In genomic region chr11:126006068-126006467, GRCh38 we compare ENCODE assay signal across 26 cellular contexts. TPM values are rescaled to one million over a fixed set of nuclear protein-coding genes. Genes with fewer than 3 reads are reported as not detected.
A peak's percentile ranks its signal among the peaks of the same experiment; 100 is the strongest.
DNase-seq lines count a peak whose midpoint lies in the region; ATAC-seq, FAIRE-seq and TF ChIP-seq lines count a peak whose summit lies in the region.
"Had no signal": no experiment of that assay in that cellular context is flagged by ENCODE, and none has a peak within 500 bp of the region (broad histone marks: within the 10 kb centered on the region; RNA-seq: fewer than 3 reads in every experiment).

No MANE protein-coding gene starts in this region.

- no peak for TF ChIP-seq EP300 in K562 (IDR thresholded peaks at IDR 0.05; ENCODE audit: low read length)

- 0% methylated on average over 4 of the region's 4 CpGs for WGBS in K562 (ENCODE audit: insufficient coverage, low coverage, missing lambda C conversion rate)
- WGBS in smooth muscle cell (ENCODE audit: low lambda C conversion rate), result 95% methylated on average over 4 of the region's 4 CpGs

- H3K4me2 ChIP-seq in K562 (ENCODE audit: insufficient read depth, low read length), result no peak overlapping the region
- H3K4me2 ChIP-seq in smooth muscle cell, result no peak overlapping the region
- H3K4me2 ChIP-seq: BLaER1 had no signal

- H3K79me2 ChIP-seq in K562 (ENCODE audit: control insufficient read depth, insufficient read depth, low read length), result no peaks in the 10 kb centered on the region
- H3K79me2 ChIP-seq in smooth muscle cell (ENCODE audit: low read depth), result no peaks in the 10 kb centered on the region

- no peaks in the 10 kb centered on the region for H3K9me1 ChIP-seq in K562 (ENCODE audit: control insufficient read depth, insufficient read depth, low read length)

- peaks cover 10% of the 10 kb centered on the region for H3F3A ChIP-seq in smooth muscle cell (ENCODE audit: low read depth)

- H3K4me3 Mint-ChIP-seq in T-helper 2 cell treated with Interferon-gamma antibody and Interleukin-4, amounts not matched to agents 5 μg/mL and 100 μg/mL, for 36 hours, result no peak overlapping the region
- H3K4me3 Mint-ChIP-seq: B cell; CD4-positive, alpha-beta T cell; CD8-positive, alpha-beta memory T cell had no signal

- peaks cover 13% of the 10 kb centered on the region for H3K4me1 Mint-ChIP-seq in T-helper 2 cell treated with Interferon-gamma antibody and Interleukin-4, amounts not matched to agents 5 μg/mL and 100 μg/mL, for 36 hours (ENCODE audit: low read depth)
- H3K4me1 Mint-ChIP-seq: B cell; CD8-positive, alpha-beta memory T cell had no signal

- ATAC-seq in K562, result no peak
- no peak for ATAC-seq in stimulated activated naive CD8-positive, alpha-beta T cell treated with anti-CD3 and anti-CD28 coated beads, Interleukin-15, Interleukin-2, amounts not matched to agents 100 U/mL and 50 U/mL, for 24 hours

- no peaks in the 10 kb centered on the region for H3K9me3 ChIP-seq in K562 (replicated peaks; ENCODE audit: control insufficient read depth, insufficient read depth, low read depth, low read length)
- no peaks in the 10 kb centered on the region for H3K9me3 ChIP-seq in uterus
- H3K9me3 ChIP-seq in smooth muscle cell (replicated peaks; ENCODE audit: low read depth), result no peaks in the 10 kb centered on the region
- H3K9me3 ChIP-seq: BLaER1 had no signal

- H4K20me1 ChIP-seq in K562 (replicated peaks; ENCODE audit: control insufficient read depth, insufficient read depth, low read length) (no peaks in the 10 kb centered on the region), smooth muscle cell (ENCODE audit: low read depth) (no peaks in the 10 kb centered on the region)
- H4K20me1 ChIP-seq: BLaER1 had no signal

- H3K4me3 ChIP-seq in K562 (no peak overlapping the region), uterus (no peak overlapping the region), smooth muscle cell (no peak overlapping the region)
- H3K4me3 ChIP-seq: BLaER1, GM12878, GM23248 had no signal

- H3K36me3 ChIP-seq in K562 (ENCODE audit: control insufficient read depth, insufficient read depth, low read length), result no peaks in the 10 kb centered on the region
- H3K36me3 ChIP-seq in uterus, result no peaks in the 10 kb centered on the region
- H3K36me3 ChIP-seq in smooth muscle cell (ENCODE audit: low read depth), result no peaks in the 10 kb centered on the region

- POLR2A ChIA-PET in K562 (lab: Yijun Ruan, JAX), result no interaction called here

- no peak overlapping the region for H3K27ac Mint-ChIP-seq in T-helper 2 cell treated with Interferon-gamma antibody and Interleukin-4, amounts not matched to agents 5 μg/mL and 100 μg/mL, for 36 hours
- H3K27ac Mint-ChIP-seq: B cell; CD4-positive, alpha-beta T cell; CD8-positive, alpha-beta memory T cell had no signal

- H2AFZ ChIP-seq in K562 (ENCODE audit: low read depth, low read length) (no peak overlapping the region), smooth muscle cell (ENCODE audit: low read depth) (no peak overlapping the region)
- H2AFZ ChIP-seq: GM23248 had no signal

- H3K9me3 Mint-ChIP-seq in T-helper 2 cell treated with Interferon-gamma antibody and Interleukin-4, amounts not matched to agents 5 μg/mL and 100 μg/mL, for 36 hours, result no peaks in the 10 kb centered on the region
- H3K9me3 Mint-ChIP-seq: CD4-positive, alpha-beta T cell; CD8-positive, alpha-beta memory T cell had no signal

- no peak overlapping the region for H3K9ac ChIP-seq in K562 (ENCODE audit: insufficient read depth in 1 of 2, low read depth in 2 of 2, low read length in 2 of 2)
- no peak overlapping the region for H3K9ac ChIP-seq in smooth muscle cell (ENCODE audit: low read depth)
- H3K9ac ChIP-seq: BLaER1, GM23248 had no signal

- TF ChIP-seq POLR2A in K562 (conservative IDR thresholded peaks at IDR 0.05) (no peak), uterus (IDR thresholded peaks at IDR 0.05) (no peak)

- peaks cover 6 to 22% of the 10 kb centered on the region in 2 experiments for H3K27me3 ChIP-seq in K562 (ENCODE audit: control insufficient read depth in 2 of 2, insufficient read depth in 2 of 2, low read length in 2 of 2)
- no peaks in the 10 kb centered on the region for H3K27me3 ChIP-seq in uterus
- no peaks in the 10 kb centered on the region for H3K27me3 ChIP-seq in smooth muscle cell (ENCODE audit: low read depth)
- H3K27me3 ChIP-seq: BLaER1 had no signal

- H3K36me3 Mint-ChIP-seq in T-helper 2 cell treated with Interferon-gamma antibody and Interleukin-4, amounts not matched to agents 5 μg/mL and 100 μg/mL, for 36 hours (ENCODE audit: low read depth), result no peaks in the 10 kb centered on the region

- H3K27ac ChIP-seq in K562 (ENCODE audit: extremely low read depth, low read depth, low read length) (no peak overlapping the region), uterus (peak overlapping the region; percentile 57 to 66), smooth muscle cell (ENCODE audit: low read depth) (no peak overlapping the region)
- H3K27ac ChIP-seq: 22Rv1, BLaER1, C4-2B, GM23248 had no signal

- BruUV-seq in K562 (replicated peaks; lab: Mats Ljungman, UMichigan), result no TSS peak

- in situ Hi-C loops in K562 (cut with MboI), result no loop called here

- no peaks in the 10 kb centered on the region for H3K27me3 Mint-ChIP-seq in T-helper 2 cell treated with Interferon-gamma antibody and Interleukin-4, amounts not matched to agents 5 μg/mL and 100 μg/mL, for 36 hours (ENCODE audit: low read depth)
- H3K27me3 Mint-ChIP-seq: CD4-positive, alpha-beta T cell had no signal

- CTCF ChIA-PET in K562 (lab: Yijun Ruan, JAX; ENCODE audit: low intra/inter-chr PET ratio), result no interaction called here

- intact Hi-C loops in K562 (cut with micrococcal nuclease) (no loop called here), uterus (cut with DNase I; ENCODE audit: low total_unique reads) (no loop called here)

- TF ChIP-seq RAD21 in K562 (CRISPR knock-in tag; conservative IDR thresholded peaks at IDR 0.05 in 1 of 2, IDR thresholded peaks at IDR 0.05 in 1 of 2), result no peak

- DNase-seq in NOMO-1 (lab: John Stamatoyannopoulos, UW; ENCODE audit: unreplicated experiment in 2 of 2) (peak; percentile 20 to 48), NOMO-1 treated with dmso at 0.1 percent for 144 hours (lab: John Stamatoyannopoulos, UW; ENCODE audit: unreplicated experiment) (no peak), MV-4-11 (lab: John Stamatoyannopoulos, UW) (peak; percentile 70), K562 (ENCODE audit: extremely low read depth in 1 of 4, low spot score in 3 of 4) (no peak), uterus (no peak), smooth muscle cell (lab: John Stamatoyannopoulos, UW; ENCODE audit: unreplicated experiment) (no peak)
- no peak for DNase-seq in T-helper 2 cell treated with Interferon-gamma antibody and Interleukin-4, amounts not matched to agents 5 μg/mL and 100 μg/mL, for 36 hours (ENCODE audit: low spot score)
- no peak for DNase-seq in stimulated activated naive CD8-positive, alpha-beta T cell treated with anti-CD3 and anti-CD28 coated beads, Interleukin-15, Interleukin-2, amounts not matched to agents 100 U/mL and 50 U/mL, for 24 hours
- DNase-seq: CD4-positive, alpha-beta T cell; CD8-positive, alpha-beta memory T cell; DMS 273 treated with DMSO at 0.1 percent for 48 hours; DMS79; EL; GDM1; GM23248; H7; HCEC 1CT had no signal

- TF ChIP-seq CTCF in K562 (IDR thresholded peaks at IDR 0.05 in 2 of 3, conservative IDR thresholded peaks at IDR 0.05 in 1 of 3; ENCODE audit: insufficient read depth in 2 of 3, low read depth in 1 of 3, low read length in 3 of 3) (no peak), uterus (IDR thresholded peaks at IDR 0.05) (no peak), smooth muscle cell (IDR thresholded peaks at IDR 0.05; ENCODE audit: borderline replicate concordance, insufficient read depth, poor library complexity, severe bottlenecking) (no peak)

- FAIRE-seq in K562 (lab: Jason Lieb, UNC), result no peak
- FAIRE-seq: A204.1, D721Med, GM12878, GM19239, H1 had no signal

- H3K4me1 ChIP-seq in K562 (replicated peaks in 1 of 2; ENCODE audit: control insufficient read depth in 2 of 2, insufficient read depth in 2 of 2, low read length in 2 of 2) (no peaks in the 10 kb centered on the region), uterus (peaks cover 0 to 9% of the 10 kb centered on the region in 2 donors), smooth muscle cell (ENCODE audit: low read depth) (no peaks in the 10 kb centered on the region)
- H3K4me1 ChIP-seq: BLaER1 had no signal

TF ChIP-seq in K562, 482 proteins besides CTCF, POLR2A, EP300 and RAD21 (continues in another document):
- peak; percentile 56 for TF ChIP-seq CEBPB (tag; IDR thresholded peaks at IDR 0.05)
- TF ChIP-seq CEBPG (CRISPR knock-in tag; IDR thresholded peaks at IDR 0.05), result no peak
- peak; percentile 60 to 83 for TF ChIP-seq CEBPG (tag; conservative IDR thresholded peaks at IDR 0.05 in 1 of 2, IDR thresholded peaks at IDR 0.05 in 1 of 2)
- TF ChIP-seq ZFP30 (CRISPR knock-in tag; IDR thresholded peaks at IDR 0.05; ENCODE audit: borderline replicate concordance), result no peak

RNA-seq across cellular contexts. Expression of gene CDON, which starts 56.6 kb away (rescaled TPM):
- 0.76 and 1.2 TPM in 2 replicates for total RNA-seq in K562 (2011; cell fraction: chromatin; rRNA removed; ENCODE audit: low replicate concordance)
- 1.2 and 2.0 TPM in 2 replicates for total RNA-seq in K562 (2011; cell fraction: nucleolus; rRNA removed)
- total RNA-seq in K562 (2011; cell fraction: nucleoplasm; rRNA removed), result 0.88 and 1.1 TPM in 2 replicates
- 0.20 and 0.27 TPM in 2 replicates for total RNA-seq in K562 (2014; rRNA removed)
- total RNA-seq in K562 (2014; rRNA removed; fragmentation: Illumina TruSeq; extraction: Trizol), result 0.35 and 0.44 TPM in 2 replicates
- total RNA-seq in K562 (2015; rRNA removed; fragmentation: Illumina TruSeq; extraction: Trizol), result 0.40 and 0.45 TPM in 2 replicates
- 0.45 and 0.58 TPM in 2 replicates for total RNA-seq in K562 (2021)
- 0.55 and 0.64 TPM in 2 replicates for polyA plus RNA-seq in K562 (2011; rRNA removed)
- polyA plus RNA-seq in K562 (2011; cell fraction: cytosol; rRNA removed), result 0.28 and 0.56 TPM in 2 replicates
- polyA plus RNA-seq in K562 (2011; cell fraction: nucleus; rRNA removed), result 0.18 and 0.33 TPM in 2 replicates
- 0.37 and 0.42 TPM in 2 replicates for polyA plus RNA-seq in K562 (2012)
- 0.48 and 0.58 TPM in 2 replicates for polyA plus RNA-seq in K562 (2014; fragmentation: Illumina TruSeq; extraction: Trizol)
- polyA plus RNA-seq in K562 (2014; fragmentation: Nextera tagmentation; extraction: Ambion mirVana), result under 1 TPM; 0.08 to 0.14 TPM
- 0.29 and 0.45 TPM in 2 replicates for polyA plus RNA-seq in K562 (2014; rRNA removed)
- 0.60 and 0.70 TPM in 2 replicates for polyA minus RNA-seq in K562 (2011; rRNA and poly(A)+ RNA removed)
- 0.46 and 1.3 TPM in 2 replicates for polyA minus RNA-seq in K562 (2011; cell fraction: cytosol; rRNA and poly(A)+ RNA removed)
- 0.40 and 0.44 TPM in 2 replicates for polyA minus RNA-seq in K562 (2011; cell fraction: nucleus; rRNA and poly(A)+ RNA removed)
- 100 to 1,000 TPM in 3 of 4 donors, 10 to 100 TPM in 1; 38.5 to 261 (median 213) TPM for total RNA-seq in uterus
- 14.8 and 21.1 TPM in 2 replicates for total RNA-seq in smooth muscle cell
- 1.6 and 7.0 TPM in 2 replicates for polyA plus RNA-seq in smooth muscle cell
- total RNA-seq: B cell had no signal
- polyA plus RNA-seq: CD8-positive, alpha-beta memory T cell had no signal

Comparison
In these comparisons a context has a peak if more than half of its experiments do, and no peak if none do; other contexts are left out.
1. DNase-seq: peak in NOMO-1 (2 of 2) and MV-4-11 (single experiment); none in NOMO-1 treated with dmso at 0.1 percent for 144 hours (single experiment), K562 (0 of 4), uterus (0 of 2), T-helper 2 cell treated with Interferon-gamma antibody and Interleukin-4, amounts not matched to agents 5 μg/mL and 100 μg/mL, for 36 hours (single experiment), smooth muscle cell (single experiment) and stimulated activated naive CD8-positive, alpha-beta T cell treated with anti-CD3 and anti-CD28 coated beads, Interleukin-15, Interleukin-2, amounts not matched to agents 100 U/mL and 50 U/mL, for 24 hours (single experiment).
2. H3K27ac ChIP-seq: peak in uterus (2 of 2); none in K562 (single experiment) and smooth muscle cell (single experiment).